21 cellular contexts compared by ENCODE assay signal in genomic region chr20:12243327-12243726, GRCh38.
"Had no signal": no experiment of that assay in that cellular context is flagged by ENCODE, and none has a peak within 500 bp of the region (broad histone marks: within the 10 kb centered on the region; RNA-seq: fewer than 3 reads in every experiment).

No MANE protein-coding gene starts in this region.

- H3K4me1 ChIP-seq: esophagus muscularis mucosa, gastroesophageal sphincter, left lung, tibial artery had no signal

- H3K4me1 Mint-ChIP-seq: activated CD4-positive, alpha-beta T cell treated with anti-CD3 and anti-CD28 coated beads, Interleukin-2, amount 10 ng/mL, durations not matched to agents 7 days and 5 days had no signal

- H3K36me3 Mint-ChIP-seq: mesothelial cell of epicardium had no signal

- H3K4me3 ChIP-seq: esophagus muscularis mucosa, gastroesophageal sphincter, heart left ventricle, left lung, tibial artery had no signal

- H3K4me3 Mint-ChIP-seq: activated CD4-positive, alpha-beta T cell treated with anti-CD3 and anti-CD28 coated beads, Interleukin-2, amount 10 ng/mL, durations not matched to agents 7 days and 5 days; activated CD8-positive, alpha-beta T cell treated with anti-CD3 and anti-CD28 coated beads, Interleukin-2, amount 10 ng/mL, durations not matched to agents 7 days and 5 days; activated T-cell treated with anti-CD3 and anti-CD28 coated beads, Interleukin-2, amount 50 U/mL, for 4 hours; mesothelial cell of epicardium had no signal

- H3K27me3 Mint-ChIP-seq: activated CD4-positive, alpha-beta T cell treated with anti-CD3 and anti-CD28 coated beads, Interleukin-2, amount 10 ng/mL, durations not matched to agents 7 days and 5 days had no signal

- H3K27ac ChIP-seq: esophagus muscularis mucosa, gastroesophageal sphincter, heart left ventricle, left lung, tibial artery had no signal

- ATAC-seq: activated CD4-positive, CD25-positive, alpha-beta regulatory T cell treated with anti-CD3 and anti-CD28 coated beads, Interleukin-2, amount 50 U/mL, for 24 hours; activated CD8-positive, alpha-beta T cell treated with anti-CD3 and anti-CD28 coated beads, Interleukin-2, amount 10 ng/mL, durations not matched to agents 7 days and 5 days; activated T-cell treated with anti-CD3 and anti-CD28 coated beads, Interleukin-2, amount 50 U/mL, for 4 hours; gastroesophageal sphincter; heart left ventricle; left lung had no signal

- DNase-seq: activated CD4-positive, alpha-beta T cell treated with anti-CD3 and anti-CD28 coated beads, Interleukin-2, amount 10 ng/mL, durations not matched to agents 7 days and 5 days; activated CD8-positive, alpha-beta T cell treated with anti-CD3 and anti-CD28 coated beads, Interleukin-2, amount 10 ng/mL, durations not matched to agents 7 days and 5 days; activated effector memory CD4-positive, alpha-beta T cell treated with Interleukin-2 at 50 U/mL for 16 hours; activated naive CD4-positive, alpha-beta T cell treated with anti-CD3 and anti-CD28 coated beads, Interleukin-2, amount 50 U/mL, for 16 hours; activated T-cell treated with anti-CD3 and anti-CD28 coated beads, Interleukin-2, amount 50 U/mL, for 4 hours; cerebellar nuclear complex; cortex of kidney; effector CD4-positive, alpha-beta T cell; heart left ventricle; kidney; occipital lobe; retina; stimulated activated CD4-positive, alpha-beta T cell treated with anti-CD3 and anti-CD28 coated beads, Interleukin-2, amount 100 ng/mL, for 24 hours; stimulated activated naive CD4-positive, alpha-beta T cell treated with Interleukin-2 at 50 U/mL for 16 hours; T1000; tibial artery had no signal

- H3K27me3 ChIP-seq: esophagus muscularis mucosa, gastroesophageal sphincter, heart left ventricle, left lung, tibial artery had no signal

- H3K36me3 ChIP-seq: esophagus muscularis mucosa, gastroesophageal sphincter, heart left ventricle, left lung, tibial artery had no signal

- H3K9me3 ChIP-seq: esophagus muscularis mucosa, gastroesophageal sphincter, heart left ventricle, left lung, tibial artery had no signal

- H3K27ac Mint-ChIP-seq: activated CD4-positive, alpha-beta T cell treated with anti-CD3 and anti-CD28 coated beads, Interleukin-2, amount 10 ng/mL, durations not matched to agents 7 days and 5 days; activated CD8-positive, alpha-beta T cell treated with anti-CD3 and anti-CD28 coated beads, Interleukin-2, amount 10 ng/mL, durations not matched to agents 7 days and 5 days; mesothelial cell of epicardium had no signal

- H3K9me3 Mint-ChIP-seq: mesothelial cell of epicardium had no signal
